Comparison of ENCODE assay signal across 8 cellular contexts in the genomic region with DNA sequence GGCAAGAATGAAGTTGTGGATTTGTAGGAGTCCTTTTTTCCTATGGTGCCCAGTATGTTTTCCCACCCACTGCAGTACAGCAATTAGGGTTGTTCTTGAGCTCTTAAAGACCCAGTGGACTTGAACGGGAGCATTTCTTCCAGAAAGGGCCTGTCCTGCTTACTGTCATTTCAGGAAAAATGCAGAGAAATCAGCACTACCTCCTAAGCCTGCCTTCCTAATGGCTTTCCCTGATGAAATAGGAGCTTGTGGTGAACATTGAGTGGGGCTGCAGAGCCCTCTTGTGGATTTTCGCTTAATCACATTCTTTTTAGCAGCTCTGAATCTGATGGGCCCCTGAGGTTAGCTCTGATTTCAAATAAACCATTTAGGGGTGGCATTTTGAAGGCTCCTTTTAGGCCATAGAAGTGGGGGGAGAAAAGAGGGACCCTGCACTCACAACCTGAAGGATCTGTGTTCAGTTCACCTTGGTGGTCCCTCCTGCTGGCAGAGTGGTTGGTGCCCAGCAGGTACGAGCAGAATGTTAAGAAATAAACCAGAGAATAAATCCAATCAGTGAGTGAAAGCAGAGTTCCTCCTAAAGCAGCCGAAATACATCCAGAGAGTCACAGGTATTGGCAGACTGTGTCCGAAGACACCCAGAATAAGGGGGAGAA.
A peak's percentile ranks its signal among the peaks of the same experiment; 100 is the strongest.
DNase-seq lines count a peak whose midpoint lies in the region; ATAC-seq and TF ChIP-seq lines count a peak whose summit lies in the region.

No MANE protein-coding gene starts in this region.

- TF ChIP-seq CTCF in AG04449 (IDR thresholded peaks at IDR 0.05; ENCODE audit: insufficient read depth, low read length, missing control alignments): peak; percentile 64
- TF ChIP-seq CTCF in WI38 (IDR thresholded peaks at IDR 0.05; ENCODE audit: low read depth, low read length): peak; percentile 53
- peak; percentile 60 for TF ChIP-seq CTCF in colonic mucosa (IDR thresholded peaks at IDR 0.05)

- intact Hi-C loops in colonic mucosa (cut with DNase I): loop anchor here (2.0 to 10.0 kb wide), 6 partner anchors 118 to 630 kb away; no protein-coding TSS in a partner anchor

- ATAC-seq in GM18502 (IDR thresholded peaks at IDR 0.05; ENCODE audit: poor library complexity, unreplicated experiment): peak; percentile 89
- ATAC-seq in HG03025 (IDR thresholded peaks at IDR 0.05; ENCODE audit: low FRiP score, unreplicated experiment): peak; percentile 71
- ATAC-seq in left lobe of liver: peak; percentile 88

- POLR2A ChIA-PET in AG04449 (lab: Yijun Ruan, JAX): interaction anchor here (0.7 to 3.4 kb wide), 6 partner anchors 183 to 262 kb away, joined by 3 to 51 read pairs (median 4); no protein-coding TSS in a partner anchor

- no peaks in the 10 kb centered on the region for H3K4me1 ChIP-seq in colonic mucosa

- DNase-seq in AG04449 (ENCODE audit: low read depth, low spot score): peak; percentile 61
- DNase-seq in NCI-H2107 treated with DMSO at 0.1 percent for 48 hours (lab: John Stamatoyannopoulos, UW; ENCODE audit: unreplicated experiment): peak; percentile 63
- peak; percentile 51 for DNase-seq in colonic mucosa
- DNase-seq in left lobe of liver (ENCODE audit: low spot score): peak; percentile 60
- peak; percentile 27 to 47 for DNase-seq in stimulated activated CD4-positive, alpha-beta T cell treated with anti-CD3 and anti-CD28 coated beads, Interleukin-2, amount 100 ng/mL, for 24 hours

- no peaks in the 10 kb centered on the region for H3K9me3 ChIP-seq in colonic mucosa

- CTCF ChIA-PET in AG04449 (lab: Yijun Ruan, JAX): interaction anchor here (0.5 to 8.6 kb wide), 71 partner anchors 9 to 1226 kb away, joined by 3 to 175 read pairs (median 4); a partner anchor contains a TSS

- no peaks in the 10 kb centered on the region for H3K27me3 ChIP-seq in colonic mucosa

- H3K36me3 ChIP-seq in colonic mucosa: no peaks in the 10 kb centered on the region

- H3K9ac ChIP-seq in colonic mucosa (ENCODE audit: low read depth in 2 of 2, low read length in 2 of 2): peak overlapping the region in 1 of 2 donors; percentile 65

- H3K4me3 ChIP-seq in AG04449 (ENCODE audit: low read depth, low read length) (no peak overlapping the region; the same call in 1 of the 2 replicates), WI38 (ENCODE audit: low read depth, low read length) (no peak overlapping the region), colonic mucosa (no peak overlapping the region)

- peak overlapping the region; percentile 30 for H3K27ac ChIP-seq in colonic mucosa
